ENCODE assay signal across 8 cellular contexts in the genomic region with DNA sequence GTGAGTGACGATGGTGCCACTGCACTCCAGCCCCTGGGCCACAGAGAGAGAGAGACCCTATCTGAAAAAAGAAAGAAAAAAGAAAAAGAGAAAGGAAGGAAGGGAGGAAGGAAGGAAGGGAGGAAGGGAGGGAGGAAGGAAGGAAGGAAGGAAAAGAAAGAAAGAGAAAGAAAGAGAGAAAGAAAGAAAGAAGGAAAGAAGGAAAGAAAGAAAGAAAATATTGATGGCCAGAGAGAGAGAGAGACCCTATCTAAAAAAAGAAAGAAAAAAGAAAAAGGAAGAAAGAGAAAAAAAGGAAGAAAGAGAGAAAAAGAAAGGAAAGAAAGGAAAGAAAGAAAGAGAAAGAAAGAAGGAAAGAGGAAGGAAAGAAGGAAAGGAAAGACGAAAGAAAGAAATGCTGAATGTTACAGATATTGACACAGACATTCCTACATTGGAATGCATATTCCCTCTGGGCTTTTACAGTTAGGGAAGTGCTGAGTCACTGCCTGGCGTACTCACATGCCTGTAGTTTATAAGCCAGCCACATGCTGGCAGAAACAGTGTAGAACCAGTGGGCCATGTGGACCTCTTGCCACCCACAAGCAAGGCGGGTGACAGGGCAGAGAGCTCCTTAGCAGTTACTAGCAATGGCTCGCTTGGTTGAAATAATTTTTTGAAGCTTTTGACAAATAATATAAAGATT. TPM values are rescaled to one million over a fixed set of nuclear protein-coding genes. Genes with fewer than 3 reads are reported as not detected.
DNase-seq lines count a peak whose midpoint lies in the region; ATAC-seq and TF ChIP-seq lines count a peak whose summit lies in the region.

No MANE protein-coding gene starts in this region.

- peak; percentile 9 for DNase-seq in GDM1 (lab: John Stamatoyannopoulos, UW)
- DNase-seq in RKO (ENCODE audit: low spot score): peak; percentile 81
- peak; percentile 91 for DNase-seq in fibroblast of mammary gland (ENCODE audit: low read depth)
- no peak for DNase-seq in psoas muscle
- no peak for DNase-seq in NCI-H1417 (lab: John Stamatoyannopoulos, UW)
- DNase-seq in NK-92 (lab: John Stamatoyannopoulos, UW; ENCODE audit: unreplicated experiment): no peak
- no peak for DNase-seq in nucleus accumbens (lab: John Stamatoyannopoulos, UW)

- ATAC-seq in psoas muscle: peak in 1 of 4 donors; percentile 49
- no peak for ATAC-seq in GM18519 (IDR thresholded peaks at IDR 0.05; ENCODE audit: low FRiP score, unreplicated experiment)

- TF ChIP-seq CTCF in fibroblast of mammary gland (conservative IDR thresholded peaks at IDR 0.05; ENCODE audit: control insufficient read depth, insufficient read depth, low read depth, low read length): no peak
- no peak for TF ChIP-seq CTCF in psoas muscle (IDR thresholded peaks at IDR 0.05)

- H3K4me3 ChIP-seq in fibroblast of mammary gland (ENCODE audit: control insufficient read depth, low read depth, low read length): no peak overlapping the region
- no peak overlapping the region for H3K4me3 ChIP-seq in psoas muscle

- peaks cover 4% of the 10 kb centered on the region for H3K4me1 ChIP-seq in psoas muscle

- H3K9me3 ChIP-seq in psoas muscle: peaks cover 8% of the 10 kb centered on the region

- 33 to 41% (median 40%) methylated on average over 5 of the region's 5 CpGs for WGBS in psoas muscle, 3 donors

- H3K36me3 ChIP-seq in psoas muscle (ENCODE audit: insufficient read depth in 1 of 2, low read depth in 1 of 2): no peaks in the 10 kb centered on the region

- intact Hi-C loops in psoas muscle (cut with DNase I): no loop called here

- peak overlapping the region; percentile 23 for H3K27ac ChIP-seq in psoas muscle

- no peaks in the 10 kb centered on the region for H3K27me3 ChIP-seq in psoas muscle (ENCODE audit: insufficient read depth in 3 of 3, low read length in 2 of 3)

RNA-seq across cellular contexts. Expression of gene SLC46A3, which starts 34.6 kb away (rescaled TPM):
- total RNA-seq in psoas muscle: 1 to 10 TPM; 5.0 to 6.6 (median 6.0) TPM
- 10 to 100 TPM in 1 of 3 donors, 1 to 10 TPM in 2; 2.9 to 12.7 (median 5.7) TPM for polyA plus RNA-seq in psoas muscle

Comparison
In these comparisons a context has a peak if more than half of its experiments do, and no peak if none do; other contexts are left out.
1. DNase-seq: peak in GDM1 (single experiment), RKO (single experiment) and fibroblast of mammary gland (single experiment); none in psoas muscle (0 of 2), NCI-H1417 (0 of 3), NK-92 (single experiment) and nucleus accumbens (0 of 56).